Comparison of ENCODE assay signal across 22 cellular contexts in the genomic region with DNA sequence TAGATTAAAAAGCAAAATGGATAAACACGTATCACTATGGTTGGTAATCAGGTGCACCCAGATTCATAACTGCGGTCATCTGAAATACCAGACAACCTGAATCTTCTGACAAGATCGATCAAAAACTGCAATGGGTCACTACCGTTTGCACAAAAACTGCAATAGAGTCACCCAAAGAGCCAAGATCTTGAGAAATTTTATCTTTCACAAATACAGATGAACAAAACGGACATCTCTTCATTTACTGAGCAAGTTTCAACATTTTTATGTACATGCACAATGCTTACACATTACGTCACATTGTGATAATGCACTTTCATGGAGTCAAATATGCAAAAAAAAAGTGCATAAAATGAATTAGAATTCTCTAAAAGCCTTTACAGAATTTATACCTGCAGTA.
"Had no signal": no experiment of that assay in that cellular context is flagged by ENCODE, and none has a peak within 500 bp of the region (broad histone marks: within the 10 kb centered on the region; RNA-seq: fewer than 3 reads in every experiment).

No MANE protein-coding gene starts in this region.

- H3K27ac ChIP-seq: KMS-11, SJCRH30 had no signal

- H3K4me3 ChIP-seq: K562, SJCRH30 had no signal

- H3K27me3 ChIP-seq: SJCRH30 had no signal

- DNase-seq: Kasumi-1, MM.1S, NCI-H1092 treated with DMSO at 0.1 percent for 48 hours, NCI-H1436, NCI-H187, NCI-H2029, NCI-H2081 treated with DMSO at 0.1 percent for 48 hours, NCI-H2171, NCI-H226, NCI-H446, NCI-H510A, NCI-H524 treated with DMSO at 0.1 percent for 48 hours, NCI-H69, NCI-H774, SHP77 treated with DMSO at 0.1 percent for 48 hours, SJCRH30 had no signal

- H3K4me2 ChIP-seq: KMS-11 had no signal

- H3K9me3 ChIP-seq: SJCRH30 had no signal

- ATAC-seq: Panc1, PC-3, Right ventricle myocardium inferior, SK-N-SH treated with all-trans-retinoic acid at 6 μM for 48 hours had no signal

- FAIRE-seq: K562 had no signal
